ENCODE assay signal across 8 cellular contexts in the genomic region with DNA sequence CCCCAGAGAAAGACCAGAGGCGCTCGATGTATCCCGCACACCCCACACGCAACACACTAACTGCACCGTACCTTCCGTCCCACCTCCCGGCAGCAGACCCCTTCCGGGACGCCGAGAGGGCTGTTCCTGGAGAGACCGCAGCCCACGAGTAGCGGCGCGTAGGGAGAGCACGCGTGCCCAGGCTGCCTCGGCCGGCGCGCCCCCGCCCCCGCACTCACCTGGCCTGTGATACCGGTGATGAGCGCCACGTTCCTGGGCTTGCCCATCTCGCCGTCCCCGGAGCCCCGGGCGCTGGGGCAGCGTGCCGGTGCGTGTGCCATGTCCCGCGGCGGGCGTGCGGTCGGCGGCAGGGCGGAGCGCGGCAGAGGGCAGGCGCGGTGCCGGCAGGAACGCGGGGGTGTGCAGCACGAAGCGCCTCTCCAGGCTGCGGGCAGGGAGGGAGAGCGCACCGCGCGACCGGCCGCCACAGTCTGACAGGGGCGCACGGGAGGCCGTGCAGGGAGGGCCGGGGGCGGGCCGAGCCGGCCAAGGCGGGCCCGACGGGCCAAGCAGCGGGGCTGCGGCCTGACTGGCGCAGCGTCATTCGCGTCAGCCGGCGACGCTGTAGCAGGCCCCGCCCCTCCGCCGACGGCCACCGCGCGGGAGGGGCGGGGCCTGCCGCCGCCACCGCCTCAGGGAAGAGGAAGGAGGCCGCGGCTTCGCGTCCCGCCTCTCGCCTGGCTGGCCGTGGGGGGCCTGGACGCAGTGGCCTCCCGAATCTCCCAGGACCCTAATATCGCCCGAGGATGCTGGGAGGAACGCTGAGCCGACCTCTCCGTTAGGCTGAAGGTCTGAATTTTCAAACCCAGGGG. TPM values are rescaled to one million over a fixed set of nuclear protein-coding genes. Genes with fewer than 3 reads are reported as not detected.
DNase-seq lines count a peak whose midpoint lies in the region; ATAC-seq lines count a peak whose summit lies in the region.

A gene (minus strand): TSS at position 503 of the 851 bp plus-strand sequence.

- peaks cover 54% of the 10 kb centered on the region for H3K4me1 Mint-ChIP-seq in activated CD4-positive, alpha-beta T cell treated with anti-CD3 and anti-CD28 coated beads, Interleukin-2, amount 10 ng/mL, durations not matched to agents 24 days and 14 days

- DNase-seq in Ammon's horn (ENCODE audit: low spot score) (peak; percentile 95), NCI-H510A (lab: John Stamatoyannopoulos, UW) (peak; percentile 55), left kidney (ENCODE audit: low read depth, low spot score) (peak; percentile 96)
- peak; percentile 96 for DNase-seq in activated CD4-positive, alpha-beta T cell treated with anti-CD3 and anti-CD28 coated beads, Interleukin-2, amount 10 ng/mL, durations not matched to agents 24 days and 14 days
- DNase-seq in stimulated activated CD4-positive, alpha-beta T cell treated with anti-CD3 and anti-CD28 coated beads, Interleukin-1b, Interleukin-23, amount 100 ng/mL, for 48 hours, result peak; percentile 76

- H3K9me3 Mint-ChIP-seq in activated CD4-positive, alpha-beta T cell treated with anti-CD3 and anti-CD28 coated beads, Interleukin-2, amount 10 ng/mL, durations not matched to agents 24 days and 14 days, result no peaks in the 10 kb centered on the region

- intact Hi-C loops in activated CD4-positive, alpha-beta T cell treated with anti-CD3 and anti-CD28 coated beads, Interleukin-2, amount 10 ng/mL, durations not matched to agents 24 days and 14 days (cut with micrococcal nuclease), result loop anchor here (5.0 to 10.0 kb wide), 3 partner anchors 299 to 522 kb away; a partner anchor contains a TSS

- peak within 1 kb of the TSS; percentile 42 for H3K27ac ChIP-seq in cingulate gyrus (ENCODE audit: low read depth, low read length)

- peak within 1 kb of the TSS; percentile 95 for H3K27ac Mint-ChIP-seq in activated CD4-positive, alpha-beta T cell treated with anti-CD3 and anti-CD28 coated beads, Interleukin-2, amount 10 ng/mL, durations not matched to agents 24 days and 14 days

- no peaks in the 10 kb centered on the region for H3K27me3 Mint-ChIP-seq in activated CD4-positive, alpha-beta T cell treated with anti-CD3 and anti-CD28 coated beads, Interleukin-2, amount 10 ng/mL, durations not matched to agents 24 days and 14 days

- H3K36me3 Mint-ChIP-seq in activated CD4-positive, alpha-beta T cell treated with anti-CD3 and anti-CD28 coated beads, Interleukin-2, amount 10 ng/mL, durations not matched to agents 24 days and 14 days (ENCODE audit: low read depth), result peaks cover 18% of the 10 kb centered on the region

- H3K4me3 Mint-ChIP-seq in activated CD4-positive, alpha-beta T cell treated with anti-CD3 and anti-CD28 coated beads, Interleukin-2, amount 10 ng/mL, durations not matched to agents 24 days and 14 days, result peak within 1 kb of the TSS; percentile 93

- peak; percentile 96 for ATAC-seq in GM19035 (IDR thresholded peaks at IDR 0.05; ENCODE audit: unreplicated experiment)
- ATAC-seq in HG03280 (IDR thresholded peaks at IDR 0.05; ENCODE audit: unreplicated experiment), result peak; percentile 90

RNA-seq across cellular contexts. Expression of the gene that starts here (rescaled TPM):
- total RNA-seq in activated CD4-positive, alpha-beta T cell treated with anti-CD3 and anti-CD28 coated beads, Interleukin-2, amount 10 ng/mL, durations not matched to agents 24 days and 14 days, result 38.2 and 47.4 TPM in 2 replicates

Comparison
In these comparisons a context has a peak if more than half of its experiments do, and no peak if none do; other contexts are left out.
1. Peak in every context shown above with its lines: DNase-seq, ATAC-seq and H3K27ac ChIP-seq.